Comparison of ENCODE assay signal across 8 cellular contexts in the genomic region with DNA sequence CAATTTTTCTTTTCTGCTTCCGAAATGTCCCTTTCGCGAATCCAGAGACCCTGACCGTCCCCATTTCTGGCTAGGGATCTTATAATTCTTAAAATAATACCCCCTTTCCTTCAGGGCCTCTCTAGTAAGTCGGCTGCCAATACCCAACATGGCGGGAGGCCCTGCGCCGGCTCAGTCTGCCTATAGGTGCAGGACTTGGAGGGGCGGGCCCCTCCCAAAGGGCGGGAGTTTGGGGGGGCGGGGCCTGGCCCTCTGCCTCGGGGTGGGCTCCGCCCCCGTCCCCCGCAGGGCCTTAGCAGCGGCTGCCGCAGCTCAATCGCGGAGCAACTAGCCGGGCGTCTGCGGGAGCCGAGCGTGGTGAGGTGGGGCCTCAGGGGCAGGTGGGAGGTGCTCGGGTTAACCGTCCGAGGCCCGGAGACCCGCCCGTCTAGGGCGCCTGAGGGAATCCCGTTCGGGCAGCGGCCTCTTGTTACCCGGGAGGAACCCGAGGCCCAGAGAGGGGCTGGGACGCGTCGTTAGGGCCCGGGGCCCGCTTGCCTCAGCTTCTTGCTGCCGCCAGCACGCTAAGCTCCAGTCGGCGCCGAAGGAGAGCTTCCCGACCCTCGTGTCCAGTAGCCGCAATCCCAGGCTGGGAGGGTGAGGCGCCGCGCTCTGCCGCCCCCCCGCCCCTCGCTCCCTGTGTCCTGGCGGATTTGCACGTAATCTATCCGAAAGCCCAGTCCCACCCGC. TPM values are rescaled to one million over a fixed set of nuclear protein-coding genes. Genes with fewer than 3 reads are reported as not detected.
DNase-seq lines count a peak whose midpoint lies in the region; ATAC-seq, FAIRE-seq and TF ChIP-seq lines count a peak whose summit lies in the region.

A gene with protein sequence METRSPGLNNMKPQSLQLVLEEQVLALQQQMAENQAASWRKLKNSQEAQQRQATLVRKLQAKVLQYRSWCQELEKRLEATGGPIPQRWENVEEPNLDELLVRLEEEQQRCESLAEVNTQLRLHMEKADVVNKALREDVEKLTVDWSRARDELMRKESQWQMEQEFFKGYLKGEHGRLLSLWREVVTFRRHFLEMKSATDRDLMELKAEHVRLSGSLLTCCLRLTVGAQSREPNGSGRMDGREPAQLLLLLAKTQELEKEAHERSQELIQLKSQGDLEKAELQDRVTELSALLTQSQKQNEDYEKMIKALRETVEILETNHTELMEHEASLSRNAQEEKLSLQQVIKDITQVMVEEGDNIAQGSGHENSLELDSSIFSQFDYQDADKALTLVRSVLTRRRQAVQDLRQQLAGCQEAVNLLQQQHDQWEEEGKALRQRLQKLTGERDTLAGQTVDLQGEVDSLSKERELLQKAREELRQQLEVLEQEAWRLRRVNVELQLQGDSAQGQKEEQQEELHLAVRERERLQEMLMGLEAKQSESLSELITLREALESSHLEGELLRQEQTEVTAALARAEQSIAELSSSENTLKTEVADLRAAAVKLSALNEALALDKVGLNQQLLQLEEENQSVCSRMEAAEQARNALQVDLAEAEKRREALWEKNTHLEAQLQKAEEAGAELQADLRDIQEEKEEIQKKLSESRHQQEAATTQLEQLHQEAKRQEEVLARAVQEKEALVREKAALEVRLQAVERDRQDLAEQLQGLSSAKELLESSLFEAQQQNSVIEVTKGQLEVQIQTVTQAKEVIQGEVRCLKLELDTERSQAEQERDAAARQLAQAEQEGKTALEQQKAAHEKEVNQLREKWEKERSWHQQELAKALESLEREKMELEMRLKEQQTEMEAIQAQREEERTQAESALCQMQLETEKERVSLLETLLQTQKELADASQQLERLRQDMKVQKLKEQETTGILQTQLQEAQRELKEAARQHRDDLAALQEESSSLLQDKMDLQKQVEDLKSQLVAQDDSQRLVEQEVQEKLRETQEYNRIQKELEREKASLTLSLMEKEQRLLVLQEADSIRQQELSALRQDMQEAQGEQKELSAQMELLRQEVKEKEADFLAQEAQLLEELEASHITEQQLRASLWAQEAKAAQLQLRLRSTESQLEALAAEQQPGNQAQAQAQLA (N-terminal part only) (plus strand): TSS at position 718 of the 729 bp plus-strand sequence. CDS start 6,770 bp downstream, outside the sequence.

- H3K18ac ChIP-seq in IMR-90 (ENCODE audit: low read depth, low read length), result peak within 1 kb of the TSS; percentile 94

- H3K9ac ChIP-seq in IMR-90 (ENCODE audit: low read depth, low read length) (peak within 1 kb of the TSS; percentile 93), endothelial cell of umbilical vein (replicated peaks; ENCODE audit: extremely low read depth, insufficient read depth, low read length) (peak within 1 kb of the TSS; percentile 99)

- H2AK9ac ChIP-seq in IMR-90 (replicated peaks; ENCODE audit: low read depth, low read length, poor library complexity), result peak within 1 kb of the TSS; percentile 96

- H2AK5ac ChIP-seq in IMR-90 (ENCODE audit: low read depth, low read length), result peak within 1 kb of the TSS; percentile 65

- H4K8ac ChIP-seq in IMR-90 (ENCODE audit: low read depth in 2 of 2, low read length in 2 of 2), result peak within 1 kb of the TSS; percentile 90 to 100

- 0% methylated on average over 32 of the region's 59 CpGs; no CpG with 5 or more reads in 1 of the 2 experiments for WGBS in IMR-90 (ENCODE audit: extremely low coverage in 2 of 2, insufficient read length in 1 of 2), 2 experiments

- TF ChIP-seq POLR2A in IMR-90 (IDR thresholded peaks at IDR 0.05; ENCODE audit: low read depth, low read length), result 0 out of 2 replicates have a peak, but pooled peaks have one; percentile 43
- TF ChIP-seq POLR2A in endothelial cell of umbilical vein (IDR thresholded peaks at IDR 0.05; ENCODE audit: low read depth, low read length), result peak; percentile 69

- H4K5ac ChIP-seq in IMR-90 (ENCODE audit: low read depth, low read length), result peak within 1 kb of the TSS; percentile 89

- no peak for TF ChIP-seq CTCF in IMR-90 (conservative IDR thresholded peaks at IDR 0.05; ENCODE audit: low read depth, low read length)
- no peak for TF ChIP-seq CTCF in OCI-LY7 (conservative IDR thresholded peaks at IDR 0.05; ENCODE audit: low read length)
- TF ChIP-seq CTCF in endothelial cell of umbilical vein (IDR thresholded peaks at IDR 0.05; ENCODE audit: extremely low read depth in 1 of 2, insufficient read depth in 1 of 2, low read depth in 1 of 2, low read length in 2 of 2), result no peak

- H2AFZ ChIP-seq in IMR-90 (replicated peaks; ENCODE audit: low read length, poor library complexity), result peak within 1 kb of the TSS; percentile 92
- peak within 1 kb of the TSS; percentile 77 for H2AFZ ChIP-seq in OCI-LY7 (ENCODE audit: low read length)
- H2AFZ ChIP-seq in endothelial cell of umbilical vein (ENCODE audit: low read depth, low read length), result peak within 1 kb of the TSS; percentile 86

- intact Hi-C loops in IMR-90 (cut with micrococcal nuclease) (no loop called here), OCI-LY7 (cut with micrococcal nuclease; ENCODE audit: unreplicated experiment) (no loop called here), endothelial cell of umbilical vein (cut with micrococcal nuclease) (loop anchor here (5.0 kb wide), 1 partner anchor 403 kb away; no protein-coding TSS in a partner anchor)

- H3K79me1 ChIP-seq in IMR-90 (ENCODE audit: low read depth in 1 of 2, low read length in 2 of 2), result peaks cover 20 to 44% of the 10 kb centered on the region in 2 experiments

- no peaks in the 10 kb centered on the region for H3K9me2 ChIP-seq in OCI-LY7 (ENCODE audit: insufficient read depth, low read length)

- peak within 1 kb of the TSS; percentile 94 for H2BK120ac ChIP-seq in IMR-90 (ENCODE audit: low read depth, low read length)

- H2BK5ac ChIP-seq in IMR-90 (ENCODE audit: low read depth, low read length, poor library complexity, severe bottlenecking), result peak within 1 kb of the TSS; percentile 93

- H3K36me3 ChIP-seq in IMR-90 (ENCODE audit: control insufficient read depth, insufficient read depth, low read length) (peaks cover 2% of the 10 kb centered on the region; the same call in 1 of the 2 replicates), OCI-LY7 (ENCODE audit: insufficient read depth, low read length) (no peaks in the 10 kb centered on the region), endothelial cell of umbilical vein (ENCODE audit: control insufficient read depth in 2 of 2, extremely low read depth in 1 of 2, insufficient read depth in 2 of 2, low read length in 2 of 2) (no peaks in the 10 kb centered on the region)

- no peaks in the 10 kb centered on the region; the same call in 1 of the 2 replicates for H3K79me2 ChIP-seq in OCI-LY7 (ENCODE audit: insufficient read depth, low read depth, low read length)
- peaks cover 6% of the 10 kb centered on the region for H3K79me2 ChIP-seq in endothelial cell of umbilical vein (ENCODE audit: control insufficient read depth, insufficient read depth, low read length)

- FAIRE-seq in endothelial cell of umbilical vein (lab: Jason Lieb, UNC), result no peak

- H3K9me1 ChIP-seq in IMR-90 (ENCODE audit: insufficient read depth, low read length) (0 out of 2 replicates have a peak, but pooled peaks cover 2% of the 10 kb centered on the region), endothelial cell of umbilical vein (replicated peaks; ENCODE audit: control insufficient read depth, extremely low read depth, insufficient read depth, low read length) (no peaks in the 10 kb centered on the region)

- H4K20me1 ChIP-seq in IMR-90 (ENCODE audit: insufficient read depth, low read length) (no peaks in the 10 kb centered on the region), OCI-LY7 (ENCODE audit: insufficient read depth, low read length) (no peaks in the 10 kb centered on the region), endothelial cell of umbilical vein (replicated peaks; ENCODE audit: control insufficient read depth, extremely low read depth, insufficient read depth, low read length) (no peaks in the 10 kb centered on the region)

- peak within 1 kb of the TSS; percentile 99 for H3K23ac ChIP-seq in IMR-90 (ENCODE audit: low read depth, low read length)

- peak within 1 kb of the TSS; percentile 99 for H3K56ac ChIP-seq in IMR-90 (ENCODE audit: extremely low read depth, insufficient read depth, low read length)

- H3K4me2 ChIP-seq in IMR-90 (ENCODE audit: low read depth, low read length) (peak within 1 kb of the TSS; percentile 72), OCI-LY7 (ENCODE audit: low read length) (peak within 1 kb of the TSS; percentile 68), endothelial cell of umbilical vein (ENCODE audit: insufficient read depth, low read length) (peak within 1 kb of the TSS; percentile 85)

- H3K27me3 ChIP-seq in IMR-90 (ENCODE audit: control insufficient read depth, insufficient read depth, low read length), result no peaks in the 10 kb centered on the region
- H3K27me3 ChIP-seq in endothelial cell of umbilical vein (ENCODE audit: control insufficient read depth in 2 of 2, insufficient read depth in 2 of 2, low read length in 2 of 2), result no peaks in the 10 kb centered on the region

- dilution Hi-C loops in IMR-90 (cut with HindIII; ENCODE audit: low sequenced_read_pairs, unreplicated experiment) (no loop called here), endothelial cell of umbilical vein (cut with MboI; ENCODE audit: extremely low pct_ligation_motif_present, low sequenced_read_pairs) (no loop called here)

- peak; percentile 93 for DNase-seq in DMS 273 treated with DMSO at 0.1 percent for 48 hours (lab: John Stamatoyannopoulos, UW)
- DNase-seq in IMR-90, result peak; percentile 92
- peak; percentile 98 for DNase-seq in OCI-LY7 (ENCODE audit: low spot score)
- DNase-seq in activated T-cell treated with anti-CD3 and anti-CD28 coated beads for 1 hour (ENCODE audit: low read depth), result peak; percentile 93
- DNase-seq in endothelial cell of umbilical vein (ENCODE audit: low read depth, low spot score), result peak; percentile 97
- peak; percentile 93 for DNase-seq in midbrain (lab: John Stamatoyannopoulos, UW)
- peak; percentile 92 to 95 for DNase-seq in stimulated activated CD8-positive, alpha-beta memory T cell treated with anti-CD3 and anti-CD28 coated beads, Interleukin-15, amount 100 ng/mL, for 48 hours (ENCODE audit: low read depth in 2 of 2)

- no peak for TF ChIP-seq RAD21 in IMR-90 (IDR thresholded peaks at IDR 0.05; ENCODE audit: low read length)

- peak within 1 kb of the TSS; percentile 78 for H2BK20ac ChIP-seq in IMR-90 (ENCODE audit: low read depth, low read length)

- peak within 1 kb of the TSS; percentile 94 for H3K4ac ChIP-seq in IMR-90 (ENCODE audit: low read depth, low read length)

- H3K9me3 ChIP-seq in IMR-90 (ENCODE audit: control insufficient read depth, insufficient read depth, low read length), result no peaks in the 10 kb centered on the region
- no peaks in the 10 kb centered on the region for H3K9me3 ChIP-seq in OCI-LY7 (ENCODE audit: low read length)
- H3K9me3 ChIP-seq in endothelial cell of umbilical vein (replicated peaks; ENCODE audit: control insufficient read depth, insufficient read depth, low read length), result no peaks in the 10 kb centered on the region

- H3K4me3 ChIP-seq in IMR-90 (ENCODE audit: insufficient read depth, low read depth, low read length) (peak within 1 kb of the TSS; percentile 57), OCI-LY7 (ENCODE audit: low read depth, low read length, poor library complexity, severe bottlenecking) (peak within 1 kb of the TSS; percentile 79), endothelial cell of umbilical vein (replicated peaks in 1 of 3; ENCODE audit: insufficient read depth in 1 of 3, low read depth in 1 of 3, low read length in 3 of 3) (peak within 1 kb of the TSS; percentile 59 to 85 (median 64))

- BruUV-seq in IMR-90 (replicated peaks; lab: Mats Ljungman, UMichigan), result no TSS peak
- no TSS peak for BruUV-seq in OCI-LY7 (replicated peaks; lab: Mats Ljungman, UMichigan)
- BruUV-seq in endothelial cell of umbilical vein (replicated peaks; lab: Mats Ljungman, UMichigan), result TSS peak; percentile 35

- peak within 1 kb of the TSS; percentile 92 for H4K91ac ChIP-seq in IMR-90 (ENCODE audit: insufficient read depth, low read depth, low read length)

- H3K14ac ChIP-seq in IMR-90 (replicated peaks; ENCODE audit: low read depth, low read length), result peak within 1 kb of the TSS; percentile 96

- POLR2A ChIA-PET in IMR-90 (lab: Charles Lee; ENCODE audit: unreplicated experiment), result interaction anchor here (0.5 to 0.8 kb wide), 6 partner anchors 12 to 501 kb away, joined by 3 to 13 read pairs (median 3); a partner anchor contains a TSS
- POLR2A ChIA-PET in OCI-LY7 (lab: Charles Lee), result interaction anchor here (0.6 to 1.7 kb wide), 10 partner anchors 9 to 847 kb away, joined by 3 to 7 read pairs (median 4); no protein-coding TSS in a partner anchor
- POLR2A ChIA-PET in endothelial cell of umbilical vein (lab: Charles Lee), result interaction anchor here (0.6 to 1.4 kb wide), 5 partner anchors 8 to 685 kb away, joined by 3 to 9 read pairs (median 3); a partner anchor contains a TSS

- peak within 1 kb of the TSS; percentile 90 for H3K27ac ChIP-seq in IMR-90 (ENCODE audit: insufficient read depth, low read length)
- H3K27ac ChIP-seq in OCI-LY7 (ENCODE audit: low read depth, low read length, poor library complexity, severe bottlenecking), result peak within 1 kb of the TSS; percentile 64
- H3K27ac ChIP-seq in endothelial cell of umbilical vein (ENCODE audit: insufficient read depth, low read depth, low read length), result peak within 1 kb of the TSS; percentile 98

- peak within 1 kb of the TSS; percentile 72; the same call in 1 of the 3 replicates for H2BK15ac ChIP-seq in IMR-90 (ENCODE audit: low read depth, low read length)

- in situ Hi-C loops in IMR-90 (cut with MboI; ENCODE audit: low sequenced_read_pairs), result no loop called here

- ATAC-seq in GM21529 (IDR thresholded peaks at IDR 0.05; ENCODE audit: unreplicated experiment), result peak; percentile 91
- ATAC-seq in IMR-90 (ENCODE audit: low read depth), result peak; percentile 97

- CTCF ChIA-PET in IMR-90 (lab: Yijun Ruan, JAX) (interaction anchor here (0.7 to 1.2 kb wide), 2 partner anchors 8 to 1614 kb away, joined by 3 read pairs; no protein-coding TSS in a partner anchor), OCI-LY7 (lab: Charles Lee; ENCODE audit: unreplicated experiment) (interaction anchor here (0.6 to 1.0 kb wide), 4 partner anchors 9 to 500 kb away, joined by 3 to 16 read pairs (median 4); no protein-coding TSS in a partner anchor), endothelial cell of umbilical vein (lab: Charles Lee) (interaction anchor here (0.7 to 2.1 kb wide), 14 partner anchors 8 to 310 kb away, joined by 3 to 12 read pairs (median 4); a partner anchor contains a TSS)

- 0 out of 2 replicates have a peak, but pooled peaks cover 3% of the 10 kb centered on the region for H3K4me1 ChIP-seq in IMR-90 (ENCODE audit: control insufficient read depth, insufficient read depth, low read length)
- peaks cover 21% of the 10 kb centered on the region for H3K4me1 ChIP-seq in OCI-LY7 (ENCODE audit: insufficient read depth, low read length, poor library complexity, severe bottlenecking)
- peaks cover 5% of the 10 kb centered on the region for H3K4me1 ChIP-seq in endothelial cell of umbilical vein (ENCODE audit: control insufficient read depth, extremely low read depth, insufficient read depth, low read length)

RNA-seq across cellular contexts. Expression of the gene that starts here (rescaled TPM):
- 35.1 and 38.3 TPM in 2 replicates for total RNA-seq in IMR-90 (2012; rRNA removed)
- 22.7 and 23.9 TPM in 2 replicates for polyA plus RNA-seq in IMR-90 (2012; rRNA removed)
- 8.2 and 10.3 TPM in 2 replicates for polyA plus RNA-seq in IMR-90 (2012; cell fraction: cytosol; rRNA removed)
- 24.6 and 37.5 TPM in 2 replicates for polyA plus RNA-seq in IMR-90 (2012; cell fraction: nucleus; rRNA removed; ENCODE audit: low replicate concordance)
- total RNA-seq in OCI-LY7 (2014; rRNA removed; shearing (Covaris generic)), result 28.6 and 31.6 TPM in 2 replicates
- 68.9 and 74.4 TPM in 2 replicates for total RNA-seq in OCI-LY7 (2022)
- total RNA-seq in endothelial cell of umbilical vein, result 42.0 and 58.9 TPM in 2 replicates
- polyA plus RNA-seq in endothelial cell of umbilical vein, result 3.2 and 5.3 TPM in 2 replicates
- 10.9 and 11.7 TPM in 2 replicates for polyA plus RNA-seq in endothelial cell of umbilical vein (2011; cell fraction: cytosol; rRNA removed)
- polyA plus RNA-seq in endothelial cell of umbilical vein (2011; cell fraction: nucleus; rRNA removed), result 36.9 and 43.3 TPM in 2 replicates
- polyA plus RNA-seq in endothelial cell of umbilical vein (2012), result 23.7 and 31.8 TPM in 2 replicates
- polyA minus RNA-seq in endothelial cell of umbilical vein, result 18.7 and 21.7 TPM in 2 replicates
- polyA minus RNA-seq in endothelial cell of umbilical vein (2011; cell fraction: cytosol; rRNA and poly(A)+ RNA removed), result 13.5 TPM
- polyA minus RNA-seq in endothelial cell of umbilical vein (2011; cell fraction: nucleus; rRNA and poly(A)+ RNA removed), result 19.2 and 19.6 TPM in 2 replicates

Comparison
In these comparisons a context has a peak if more than half of its experiments do, and no peak if none do; other contexts are left out.
1. Peak in every context shown above with its lines: DNase-seq, ATAC-seq, H3K4me3 ChIP-seq and H3K27ac ChIP-seq.